Comparison of ENCODE assay signal across 8 cellular contexts in the genomic region with DNA sequence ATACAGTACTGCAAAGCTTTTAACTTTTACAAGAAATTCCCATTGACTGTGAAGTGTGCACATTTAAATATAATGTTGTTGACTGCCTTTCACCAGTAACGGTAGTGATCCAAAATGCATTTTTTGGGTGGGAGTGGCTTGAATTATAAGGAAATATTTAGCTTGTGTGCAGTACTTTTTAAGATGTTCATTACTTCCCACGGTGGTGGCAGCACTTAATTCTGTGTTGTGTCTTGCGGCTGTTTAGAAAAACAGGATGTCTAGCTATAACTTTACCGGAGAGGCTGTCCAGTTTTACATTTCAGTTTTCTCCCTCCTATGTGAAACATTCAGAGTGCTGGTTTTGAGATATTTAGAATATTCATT. TPM values are rescaled to one million over a fixed set of nuclear protein-coding genes. Genes with fewer than 3 reads are reported as not detected.
DNase-seq lines count a peak whose midpoint lies in the region; ATAC-seq and TF ChIP-seq lines count a peak whose summit lies in the region.

No MANE protein-coding gene starts in this region.

- H3K4me1 ChIP-seq in subcutaneous abdominal adipose tissue (ENCODE audit: control insufficient read depth in 5 of 5, insufficient read depth in 5 of 5, low read length in 5 of 5), result peaks cover 0 to 64% (median 55%) of the 10 kb centered on the region in 5 donors

- intact Hi-C loops in activated CD4-positive, alpha-beta T cell treated with anti-CD3 and anti-CD28 coated beads for 36 hours (cut with DNase I, micrococcal nuclease), result loop anchor here (1.0 to 10.0 kb wide), 5 partner anchors 35 to 315 kb away; partner anchors contain the start of gene MND1 (in 1 of the 2)
- intact Hi-C loops in lower leg skin (cut with DNase I; ENCODE audit: low total_unique reads), result no loop called here

- no peaks in the 10 kb centered on the region for H3K27me3 Mint-ChIP-seq in activated CD4-positive, alpha-beta T cell treated with anti-CD3 and anti-CD28 coated beads for 36 hours
- H3K27me3 Mint-ChIP-seq in WTC11 (ENCODE audit: low read depth) (peaks cover 8% of the 10 kb centered on the region), glutamatergic neuron (ENCODE audit: unreplicated experiment) (peaks cover 3% of the 10 kb centered on the region)

- H3K4me3 ChIP-seq in subcutaneous abdominal adipose tissue (ENCODE audit: low read depth in 1 of 5, low read length in 5 of 5), result peak overlapping the region; percentile 71 to 96 (median 93)
- no peak overlapping the region for H3K4me3 ChIP-seq in lower leg skin (ENCODE audit: low read depth, poor library complexity, severe bottlenecking)

- no peaks in the 10 kb centered on the region for H3K9me3 ChIP-seq in subcutaneous abdominal adipose tissue (ENCODE audit: control insufficient read depth in 5 of 5, low read length in 5 of 5)

- no peak for ATAC-seq in activated CD4-positive, alpha-beta T cell treated with anti-CD3 and anti-CD28 coated beads for 36 hours
- ATAC-seq in WTC11 (no peak), HG03097 (IDR thresholded peaks at IDR 0.05; ENCODE audit: low FRiP score, unreplicated experiment) (no peak), esophagus mucosa (no peak)

- peaks cover 0 to 3% (median 0%) of the 10 kb centered on the region in 5 donors for H3K36me3 ChIP-seq in subcutaneous abdominal adipose tissue (ENCODE audit: control insufficient read depth in 5 of 5, insufficient read depth in 5 of 5, low read length in 5 of 5)

- WGBS in lower leg skin, 2 donors, result 19 to 21% methylated on average over 4 of the region's 4 CpGs

- H3K9me3 Mint-ChIP-seq in activated CD4-positive, alpha-beta T cell treated with anti-CD3 and anti-CD28 coated beads for 36 hours (ENCODE audit: low read depth), result peaks cover 2% of the 10 kb centered on the region
- H3K9me3 Mint-ChIP-seq in WTC11 (no peaks in the 10 kb centered on the region), glutamatergic neuron (ENCODE audit: unreplicated experiment) (peaks cover 10% of the 10 kb centered on the region)

- peaks cover 49% of the 10 kb centered on the region for H3K36me3 Mint-ChIP-seq in activated CD4-positive, alpha-beta T cell treated with anti-CD3 and anti-CD28 coated beads for 36 hours (ENCODE audit: low read depth)
- H3K36me3 Mint-ChIP-seq in WTC11, result no peaks in the 10 kb centered on the region
- H3K36me3 Mint-ChIP-seq in glutamatergic neuron (ENCODE audit: unreplicated experiment), result no peaks in the 10 kb centered on the region

- POLR2A ChIA-PET in activated CD4-positive, alpha-beta T cell treated with anti-CD3 and anti-CD28 coated beads for 36 hours (lab: Charles Lee), result interaction anchor here (0.6 to 2.2 kb wide), 7 partner anchors 18 to 104 kb away, joined by 3 to 12 read pairs (median 3); no protein-coding TSS in a partner anchor
- POLR2A ChIA-PET in WTC11 (lab: Charles Lee), result interaction anchor here (1.1 kb wide), 1 partner anchor 20 kb away, joined by 3 read pairs; no protein-coding TSS in a partner anchor

- TF ChIP-seq POLR2A in lower leg skin (IDR thresholded peaks at IDR 0.05), result no peak

- H3K27ac ChIP-seq in subcutaneous abdominal adipose tissue (ENCODE audit: low read depth, low read length), result peak overlapping the region; percentile 78

- peak overlapping the region in 3 of 5 donors; percentile 46 to 85 (median 75) for H3K9ac ChIP-seq in subcutaneous abdominal adipose tissue (ENCODE audit: low read length in 5 of 5)

- no peak for DNase-seq in activated CD4-positive, alpha-beta T cell treated with anti-CD3 and anti-CD28 coated beads for 36 hours
- no peak for DNase-seq in activated CD4-positive, alpha-beta T cell treated with anti-CD3 and anti-CD28 coated beads for 48 hours
- DNase-seq in WTC11 (ENCODE audit: low spot score), result no peak
- DNase-seq in glutamatergic neuron, result no peak
- DNase-seq in lower leg skin (ENCODE audit: low spot score in 2 of 2), result no peak

- H3K4me1 Mint-ChIP-seq in activated CD4-positive, alpha-beta T cell treated with anti-CD3 and anti-CD28 coated beads for 36 hours, result peaks cover 46% of the 10 kb centered on the region
- peaks cover 32% of the 10 kb centered on the region for H3K4me1 Mint-ChIP-seq in WTC11
- peaks cover 20% of the 10 kb centered on the region for H3K4me1 Mint-ChIP-seq in glutamatergic neuron (ENCODE audit: low read depth, unreplicated experiment)

- TF ChIP-seq CTCF in WTC11 (IDR thresholded peaks at IDR 0.05) (no peak), glutamatergic neuron (IDR thresholded peaks at IDR 0.05; ENCODE audit: partially characterized antibody, unreplicated experiment) (no peak), lower leg skin (IDR thresholded peaks at IDR 0.05) (no peak)

- CTCF ChIA-PET in activated CD4-positive, alpha-beta T cell treated with anti-CD3 and anti-CD28 coated beads for 36 hours (lab: Charles Lee), result interaction anchor here (0.6 to 2.7 kb wide), 15 partner anchors 15 to 122 kb away, joined by 3 to 13 read pairs (median 4); no protein-coding TSS in a partner anchor
- CTCF ChIA-PET in WTC11 (lab: Charles Lee), result no interaction called here

- peak overlapping the region; percentile 86 for H3K27ac Mint-ChIP-seq in activated CD4-positive, alpha-beta T cell treated with anti-CD3 and anti-CD28 coated beads for 36 hours
- H3K27ac Mint-ChIP-seq in WTC11 (0 out of 2 replicates have a peak overlapping the region, but pooled peaks have one; percentile 3), glutamatergic neuron (ENCODE audit: unreplicated experiment) (peak overlapping the region; percentile 90)

- H3K27me3 ChIP-seq in subcutaneous abdominal adipose tissue (ENCODE audit: control insufficient read depth in 5 of 5, insufficient read depth in 4 of 5, low read length in 5 of 5), result no peaks in the 10 kb centered on the region

- peak overlapping the region; percentile 94 for H3K4me3 Mint-ChIP-seq in activated CD4-positive, alpha-beta T cell treated with anti-CD3 and anti-CD28 coated beads for 36 hours
- H3K4me3 Mint-ChIP-seq in WTC11 (peak overlapping the region; percentile 88), glutamatergic neuron (ENCODE audit: unreplicated experiment) (peak overlapping the region; percentile 93)

TF ChIP-seq in WTC11, 78 proteins besides CTCF, POLR2A, EP300 and RAD21 (continues in another document):
- TF ChIP-seq, protein P1, sequence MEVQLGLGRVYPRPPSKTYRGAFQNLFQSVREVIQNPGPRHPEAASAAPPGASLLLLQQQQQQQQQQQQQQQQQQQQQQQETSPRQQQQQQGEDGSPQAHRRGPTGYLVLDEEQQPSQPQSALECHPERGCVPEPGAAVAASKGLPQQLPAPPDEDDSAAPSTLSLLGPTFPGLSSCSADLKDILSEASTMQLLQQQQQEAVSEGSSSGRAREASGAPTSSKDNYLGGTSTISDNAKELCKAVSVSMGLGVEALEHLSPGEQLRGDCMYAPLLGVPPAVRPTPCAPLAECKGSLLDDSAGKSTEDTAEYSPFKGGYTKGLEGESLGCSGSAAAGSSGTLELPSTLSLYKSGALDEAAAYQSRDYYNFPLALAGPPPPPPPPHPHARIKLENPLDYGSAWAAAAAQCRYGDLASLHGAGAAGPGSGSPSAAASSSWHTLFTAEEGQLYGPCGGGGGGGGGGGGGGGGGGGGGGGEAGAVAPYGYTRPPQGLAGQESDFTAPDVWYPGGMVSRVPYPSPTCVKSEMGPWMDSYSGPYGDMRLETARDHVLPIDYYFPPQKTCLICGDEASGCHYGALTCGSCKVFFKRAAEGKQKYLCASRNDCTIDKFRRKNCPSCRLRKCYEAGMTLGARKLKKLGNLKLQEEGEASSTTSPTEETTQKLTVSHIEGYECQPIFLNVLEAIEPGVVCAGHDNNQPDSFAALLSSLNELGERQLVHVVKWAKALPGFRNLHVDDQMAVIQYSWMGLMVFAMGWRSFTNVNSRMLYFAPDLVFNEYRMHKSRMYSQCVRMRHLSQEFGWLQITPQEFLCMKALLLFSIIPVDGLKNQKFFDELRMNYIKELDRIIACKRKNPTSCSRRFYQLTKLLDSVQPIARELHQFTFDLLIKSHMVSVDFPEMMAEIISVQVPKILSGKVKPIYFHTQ (CRISPR knock-in tag; IDR thresholded peaks at IDR 0.05), result no peak
- no peak for TF ChIP-seq ZNF121 (CRISPR knock-in tag; IDR thresholded peaks at IDR 0.05)
- no peak for TF ChIP-seq MAX (CRISPR knock-in tag; IDR thresholded peaks at IDR 0.05)
- TF ChIP-seq AFF4 (CRISPR knock-in tag; IDR thresholded peaks at IDR 0.05; ENCODE audit: borderline replicate concordance), result no peak
- TF ChIP-seq CREM (CRISPR knock-in tag; IDR thresholded peaks at IDR 0.05), result no peak
- TF ChIP-seq TCF7 (CRISPR knock-in tag; IDR thresholded peaks at IDR 0.05; ENCODE audit: low read depth), result no peak
- TF ChIP-seq ZNF416 (CRISPR knock-in tag; IDR thresholded peaks at IDR 0.05), result no peak

RNA-seq across cellular contexts. Expression of gene TMEM131L, which starts 1.7 kb away (rescaled TPM):
- total RNA-seq in activated CD4-positive, alpha-beta T cell treated with anti-CD3 and anti-CD28 coated beads for 36 hours, result 10 to 100 TPM; 45.8 to 45.9 TPM
- total RNA-seq in WTC11 (2021), result 18.1 to 26.7 TPM (median 19.2 TPM) in 3 replicates
- 60.2 TPM for total RNA-seq in glutamatergic neuron (ENCODE audit: unreplicated experiment)
- total RNA-seq in esophagus mucosa, result 14.7 TPM
- total RNA-seq in lower leg skin, result 10 to 100 TPM in 3 of 4 donors, 1 to 10 TPM in 1; 8.3 to 15.9 (median 12.1) TPM

Comparison
In these comparisons a context has a peak if more than half of its experiments do, and no peak if none do; other contexts are left out.
1. H3K27ac Mint-ChIP-seq: peak in every context shown above with its lines; median percentile 90 in glutamatergic neuron; 86 in activated CD4-positive, alpha-beta T cell treated with anti-CD3 and anti-CD28 coated beads for 36 hours; 3 in WTC11.